Comparison of ENCODE assay signal across 22 cellular contexts in genomic region chr2:234710587-234710986, GRCh38.
DNase-seq lines count a peak whose midpoint lies in the region; ATAC-seq and TF ChIP-seq lines count a peak whose summit lies in the region.
"Had no signal": no experiment of that assay in that cellular context is flagged by ENCODE, and none has a peak within 500 bp of the region (broad histone marks: within the 10 kb centered on the region; RNA-seq: fewer than 3 reads in every experiment).

No MANE protein-coding gene starts in this region.

- DNase-seq in NCI-H69 (lab: John Stamatoyannopoulos, UW) (peak; percentile 3), right lobe of liver (peak in 1 of 3 donors; percentile 28), activated gamma-delta T cell treated with Interleukin-2 at 50 U/mL for 16 hours (no peak), NOMO-1 (lab: John Stamatoyannopoulos, UW; ENCODE audit: unreplicated experiment in 2 of 2) (no peak)
- DNase-seq: ACHN; Calu3; CD8-positive, alpha-beta T cell; GDM1; HCEC 1CT; MG63; NCI-H1417 treated with DMSO at 0.1 percent for 48 hours; NCI-H187; NCI-H2107; NCI-H524 treated with DMSO at 0.1 percent for 48 hours; OCI-M1; SJCRH30; T-cell had no signal

- H3K36me3 ChIP-seq in HUES48 (ENCODE audit: control insufficient read depth, insufficient read depth, low read length) (no peaks in the 10 kb centered on the region), iPS-18a (ENCODE audit: control insufficient read depth, low read depth, low read length) (no peaks in the 10 kb centered on the region), right lobe of liver (no peaks in the 10 kb centered on the region)
- H3K36me3 ChIP-seq: BLaER1 treated with 17β-estradiol and CSF1 and Interleukin-3, amounts not matched to agents 10 nM and 100 nM; MG63; SJCRH30 had no signal

- peak overlapping the region; percentile 77 for H3K27ac ChIP-seq in HUES48 (ENCODE audit: low read depth, low read length)
- H3K27ac ChIP-seq in iPS-18a (ENCODE audit: low read length) = no peak overlapping the region
- H3K27ac ChIP-seq in right lobe of liver = peak overlapping the region in 1 of 3 donors; percentile 13
- H3K27ac ChIP-seq: BLaER1 treated with 17β-estradiol and CSF1 and Interleukin-3, amounts not matched to agents 10 nM and 100 nM; SJCRH30 had no signal

- H3K4me1 ChIP-seq in HUES48 (ENCODE audit: control insufficient read depth, insufficient read depth, low read length) (peaks cover 42% of the 10 kb centered on the region), iPS-18a (ENCODE audit: control insufficient read depth, low read depth, low read length) (peaks cover 32% of the 10 kb centered on the region), right lobe of liver (peaks cover 0 to 8% (median 0%) of the 10 kb centered on the region in 4 donors)
- H3K4me1 ChIP-seq: BLaER1 treated with 17β-estradiol and CSF1 and Interleukin-3, amounts not matched to agents 10 nM and 100 nM; SJCRH30 had no signal

- WGBS in right lobe of liver (ENCODE audit: insufficient coverage, low coverage, low lambda C conversion rate, missing lambda C conversion rate) = 25% methylated on average over 5 of the region's 5 CpGs

- TF ChIP-seq CTCF in right lobe of liver (IDR thresholded peaks at IDR 0.05) = no peak

- ATAC-seq in right lobe of liver = peak; percentile 62 to 77 (median 74)
- no peak for ATAC-seq in GM19455 (IDR thresholded peaks at IDR 0.05; ENCODE audit: unreplicated experiment)
- ATAC-seq: CD8-positive, alpha-beta T cell; K562; T-cell had no signal

- H3K9me3 ChIP-seq in HUES48 (ENCODE audit: control insufficient read depth, insufficient read depth, low read length) = no peaks in the 10 kb centered on the region
- no peaks in the 10 kb centered on the region for H3K9me3 ChIP-seq in iPS-18a (ENCODE audit: control insufficient read depth, low read depth, low read length)
- no peaks in the 10 kb centered on the region for H3K9me3 ChIP-seq in right lobe of liver
- H3K9me3 ChIP-seq: BLaER1 treated with 17β-estradiol and CSF1 and Interleukin-3, amounts not matched to agents 10 nM and 100 nM; SJCRH30 had no signal

- H3K27me3 ChIP-seq in HUES48 (ENCODE audit: control insufficient read depth, insufficient read depth, low read length) (no peaks in the 10 kb centered on the region), iPS-18a (ENCODE audit: control insufficient read depth, insufficient read depth, low read length) (peaks cover 39% of the 10 kb centered on the region), right lobe of liver (no peaks in the 10 kb centered on the region)
- H3K27me3 ChIP-seq: BLaER1 treated with 17β-estradiol and CSF1 and Interleukin-3, amounts not matched to agents 10 nM and 100 nM; MG63; SJCRH30 had no signal

- no peak overlapping the region for H3K9ac ChIP-seq in HUES48 (ENCODE audit: low read depth, low read length)
- H3K9ac ChIP-seq in iPS-18a (ENCODE audit: low read length) = no peak overlapping the region
- H3K9ac ChIP-seq: BLaER1 treated with 17β-estradiol and CSF1 and Interleukin-3, amounts not matched to agents 10 nM and 100 nM had no signal

- intact Hi-C loops in right lobe of liver (cut with DNase I) = no loop called here

- H3K4me3 ChIP-seq in HUES48 (ENCODE audit: low read depth, low read length) (peak overlapping the region; percentile 24; the same call in 1 of the 2 replicates), iPS-18a (ENCODE audit: low read length) (peak overlapping the region; percentile 21), right lobe of liver (no peak overlapping the region)
- H3K4me3 ChIP-seq: BLaER1 treated with 17β-estradiol and CSF1 and Interleukin-3, amounts not matched to agents 10 nM and 100 nM; K562; MG63; SJCRH30 had no signal

- no peak for TF ChIP-seq POLR2A in right lobe of liver (IDR thresholded peaks at IDR 0.05)

Comparison
In these comparisons a context has a peak if more than half of its experiments do, and no peak if none do; other contexts are left out.
1. H3K4me3 ChIP-seq: peak in HUES48 (single experiment) and iPS-18a (single experiment); none in right lobe of liver (0 of 3).